12 cellular contexts compared by ENCODE assay signal in genomic region chr14:44895716-44896115, GRCh38.
DNase-seq lines count a peak whose midpoint lies in the region; ATAC-seq and TF ChIP-seq lines count a peak whose summit lies in the region.
"Had no signal": no experiment of that assay in that cellular context is flagged by ENCODE, and none has a peak within 500 bp of the region (broad histone marks: within the 10 kb centered on the region; RNA-seq: fewer than 3 reads in every experiment).

No MANE protein-coding gene starts in this region.

- H3K27me3 Mint-ChIP-seq in activated CD8-positive, alpha-beta T cell treated with anti-CD3 and anti-CD28 coated beads for 36 hours = no peaks in the 10 kb centered on the region
- no peaks in the 10 kb centered on the region for H3K27me3 Mint-ChIP-seq in activated CD8-positive, alpha-beta T cell treated with anti-CD3 and anti-CD28 coated beads, Interleukin-2, amount 10 ng/mL, durations not matched to agents 7 days and 5 days (ENCODE audit: low read depth)
- H3K27me3 Mint-ChIP-seq in type B pancreatic cell = no peaks in the 10 kb centered on the region
- H3K27me3 Mint-ChIP-seq: central memory CD8-positive, alpha-beta T cell had no signal

- peaks cover 20% of the 10 kb centered on the region for H3K4me1 Mint-ChIP-seq in activated CD8-positive, alpha-beta T cell treated with anti-CD3 and anti-CD28 coated beads for 36 hours (ENCODE audit: low read depth)
- peaks cover 28% of the 10 kb centered on the region for H3K4me1 Mint-ChIP-seq in activated CD8-positive, alpha-beta T cell treated with anti-CD3 and anti-CD28 coated beads, Interleukin-2, amount 10 ng/mL, durations not matched to agents 7 days and 5 days (ENCODE audit: low read depth)
- H3K4me1 Mint-ChIP-seq in type B pancreatic cell (ENCODE audit: unreplicated experiment) = no peaks in the 10 kb centered on the region

- 89 to 91% methylated on average over 2 of the region's 2 CpGs for WGBS in upper lobe of left lung, 2 donors

- no peak for TF ChIP-seq POLR2A in upper lobe of left lung (IDR thresholded peaks at IDR 0.05)

- H3K9me3 Mint-ChIP-seq in activated CD8-positive, alpha-beta T cell treated with anti-CD3 and anti-CD28 coated beads for 36 hours = peaks cover 8% of the 10 kb centered on the region
- H3K9me3 Mint-ChIP-seq in activated CD8-positive, alpha-beta T cell treated with anti-CD3 and anti-CD28 coated beads, Interleukin-2, amount 10 ng/mL, durations not matched to agents 7 days and 5 days (ENCODE audit: insufficient read depth) = peaks cover 6% of the 10 kb centered on the region
- peaks cover 9% of the 10 kb centered on the region for H3K9me3 Mint-ChIP-seq in type B pancreatic cell
- H3K9me3 Mint-ChIP-seq: central memory CD8-positive, alpha-beta T cell had no signal

- H3K4me1 ChIP-seq in upper lobe of left lung = peaks cover 2 to 20% (median 12%) of the 10 kb centered on the region in 4 donors

- intact Hi-C loops in activated CD8-positive, alpha-beta T cell treated with anti-CD3 and anti-CD28 coated beads for 36 hours (cut with micrococcal nuclease) = loop anchor here (2.0 to 10.0 kb wide), 4 partner anchors 65 to 359 kb away; partner anchors contain the start of genes FKBP3, KLHL28, MIS18BP1 and PRPF39

- H3K4me3 ChIP-seq in upper lobe of left lung = no peak overlapping the region

- no peak overlapping the region for H3K27ac ChIP-seq in upper lobe of left lung

- TF ChIP-seq CTCF in activated CD8-positive, alpha-beta T cell treated with anti-CD3 and anti-CD28 coated beads for 36 hours (IDR thresholded peaks at IDR 0.05) = no peak
- TF ChIP-seq CTCF in type B pancreatic cell (conservative IDR thresholded peaks at IDR 0.05) (no peak), upper lobe of left lung (IDR thresholded peaks at IDR 0.05) (no peak)

- CTCF ChIA-PET in activated CD8-positive, alpha-beta T cell treated with anti-CD3 and anti-CD28 coated beads for 36 hours (lab: Charles Lee) = interaction anchor here (1.2 kb wide), 1 partner anchor 10 kb away, joined by 4 read pairs; no protein-coding TSS in a partner anchor
- CTCF ChIA-PET in activated CD8-positive, alpha-beta T cell treated with anti-CD3 and anti-CD28 coated beads, Interleukin-2, amount 10 ng/mL, durations not matched to agents 7 days and 5 days (lab: Charles Lee) = interaction anchor here (1.6 kb wide), 1 partner anchor 18 kb away, joined by 7 read pairs; no protein-coding TSS in a partner anchor

- peak overlapping the region; percentile 25 for H3K27ac Mint-ChIP-seq in activated CD8-positive, alpha-beta T cell treated with anti-CD3 and anti-CD28 coated beads for 36 hours
- no peak overlapping the region for H3K27ac Mint-ChIP-seq in activated CD8-positive, alpha-beta T cell treated with anti-CD3 and anti-CD28 coated beads, Interleukin-2, amount 10 ng/mL, durations not matched to agents 7 days and 5 days
- no peak overlapping the region for H3K27ac Mint-ChIP-seq in type B pancreatic cell

- no peaks in the 10 kb centered on the region for H3K36me3 ChIP-seq in upper lobe of left lung

- no peak for ATAC-seq in activated CD8-positive, alpha-beta T cell treated with anti-CD3 and anti-CD28 coated beads for 36 hours
- no peak for ATAC-seq in activated CD8-positive, alpha-beta T cell treated with anti-CD3 and anti-CD28 coated beads, Interleukin-2, amount 10 ng/mL, durations not matched to agents 7 days and 5 days
- ATAC-seq in upper lobe of left lung (ENCODE audit: low FRiP score in 2 of 2) = no peak
- ATAC-seq: heart right ventricle had no signal

- H3K36me3 Mint-ChIP-seq in activated CD8-positive, alpha-beta T cell treated with anti-CD3 and anti-CD28 coated beads for 36 hours (ENCODE audit: low read depth) = no peaks in the 10 kb centered on the region
- H3K36me3 Mint-ChIP-seq in activated CD8-positive, alpha-beta T cell treated with anti-CD3 and anti-CD28 coated beads, Interleukin-2, amount 10 ng/mL, durations not matched to agents 7 days and 5 days (ENCODE audit: low read depth) = peaks cover 8% of the 10 kb centered on the region
- peaks cover 5% of the 10 kb centered on the region for H3K36me3 Mint-ChIP-seq in type B pancreatic cell

- H3K27me3 ChIP-seq in upper lobe of left lung = no peaks in the 10 kb centered on the region
- H3K27me3 ChIP-seq: heart right ventricle had no signal

- H3K9me3 ChIP-seq in upper lobe of left lung = no peaks in the 10 kb centered on the region
- H3K9me3 ChIP-seq: heart right ventricle had no signal

- POLR2A ChIA-PET in activated CD8-positive, alpha-beta T cell treated with anti-CD3 and anti-CD28 coated beads for 36 hours (lab: Charles Lee) = no interaction called here
- POLR2A ChIA-PET in activated CD8-positive, alpha-beta T cell treated with anti-CD3 and anti-CD28 coated beads, Interleukin-2, amount 10 ng/mL, durations not matched to agents 7 days and 5 days (lab: Charles Lee) = interaction anchor here (1.3 to 2.9 kb wide), 3 partner anchors 66 to 357 kb away, joined by 5 to 10 read pairs (median 6); partner anchors contain the start of genes FKBP3, KLHL28, MIS18BP1 and TOGARAM1

- TF ChIP-seq EP300 in upper lobe of left lung (IDR thresholded peaks at IDR 0.05) = no peak

- no peak for DNase-seq in activated CD8-positive, alpha-beta T cell treated with anti-CD3 and anti-CD28 coated beads for 36 hours
- DNase-seq in activated CD8-positive, alpha-beta T cell treated with anti-CD3 and anti-CD28 coated beads, Interleukin-2, amount 10 ng/mL, durations not matched to agents 7 days and 5 days = no peak
- peak; percentile 86 for DNase-seq in amniotic epithelial cell (ENCODE audit: low read depth)
- peak; percentile 88 for DNase-seq in iris pigment epithelial cell (ENCODE audit: low read depth)
- no peak for DNase-seq in type B pancreatic cell (ENCODE audit: extremely low spot score, unreplicated experiment)
- DNase-seq in cerebellum (ENCODE audit: low spot score) = no peak
- DNase-seq in upper lobe of left lung = no peak
- no peak for DNase-seq in NCI-H1436 treated with DMSO at 0.1 percent for 48 hours (lab: John Stamatoyannopoulos, UW)
- DNase-seq: activated T-cell treated with anti-CD3 and anti-CD28 coated beads, Interleukin-2, amount 50 U/mL, for 1 hour; heart right ventricle; KBM-7 had no signal

- no peak overlapping the region for H3K4me3 Mint-ChIP-seq in activated CD8-positive, alpha-beta T cell treated with anti-CD3 and anti-CD28 coated beads for 36 hours
- no peak overlapping the region for H3K4me3 Mint-ChIP-seq in activated CD8-positive, alpha-beta T cell treated with anti-CD3 and anti-CD28 coated beads, Interleukin-2, amount 10 ng/mL, durations not matched to agents 7 days and 5 days
- peak overlapping the region; percentile 28 for H3K4me3 Mint-ChIP-seq in type B pancreatic cell
- H3K4me3 Mint-ChIP-seq: central memory CD8-positive, alpha-beta T cell had no signal

Comparison
In these comparisons a context has a peak if more than half of its experiments do, and no peak if none do; other contexts are left out.
1. DNase-seq: peak in amniotic epithelial cell (single experiment) and iris pigment epithelial cell (single experiment); none in activated CD8-positive, alpha-beta T cell treated with anti-CD3 and anti-CD28 coated beads for 36 hours (single experiment), activated CD8-positive, alpha-beta T cell treated with anti-CD3 and anti-CD28 coated beads, Interleukin-2, amount 10 ng/mL, durations not matched to agents 7 days and 5 days (single experiment), type B pancreatic cell (single experiment), cerebellum (single experiment), upper lobe of left lung (0 of 2) and NCI-H1436 treated with DMSO at 0.1 percent for 48 hours (single experiment).